In genomic region chr3:27134165-27134796, GRCh38 we compare ENCODE assay signal across 8 cellular contexts.
A peak's percentile ranks its signal among the peaks of the same experiment; 100 is the strongest.
DNase-seq lines count a peak whose midpoint lies in the region; ATAC-seq and TF ChIP-seq lines count a peak whose summit lies in the region.

No MANE protein-coding gene starts in this region.

- H3K4me1 Mint-ChIP-seq in activated CD8-positive, alpha-beta T cell treated with anti-CD3 and anti-CD28 coated beads for 36 hours (ENCODE audit: low read depth), result no peaks in the 10 kb centered on the region
- peaks cover 10% of the 10 kb centered on the region for H3K4me1 Mint-ChIP-seq in endodermal cell

- H3K36me3 Mint-ChIP-seq in activated CD8-positive, alpha-beta T cell treated with anti-CD3 and anti-CD28 coated beads for 36 hours (ENCODE audit: low read depth), result no peaks in the 10 kb centered on the region
- no peaks in the 10 kb centered on the region for H3K36me3 Mint-ChIP-seq in endodermal cell (ENCODE audit: low read depth)

- no peaks in the 10 kb centered on the region for H3K9me3 Mint-ChIP-seq in activated CD8-positive, alpha-beta T cell treated with anti-CD3 and anti-CD28 coated beads for 36 hours
- H3K9me3 Mint-ChIP-seq in endodermal cell, result no peaks in the 10 kb centered on the region

- POLR2A ChIA-PET in activated CD8-positive, alpha-beta T cell treated with anti-CD3 and anti-CD28 coated beads for 36 hours (lab: Charles Lee), result no interaction called here

- peak; percentile 90 for ATAC-seq in GM18873 (IDR thresholded peaks at IDR 0.05; ENCODE audit: low FRiP score, unreplicated experiment)
- peak; percentile 95 for ATAC-seq in HG03095 (IDR thresholded peaks at IDR 0.05; ENCODE audit: unreplicated experiment)
- ATAC-seq in activated CD8-positive, alpha-beta T cell treated with anti-CD3 and anti-CD28 coated beads for 36 hours, result peak; percentile 91

- H3K4me3 ChIP-seq in BE2C (ENCODE audit: low read depth, low read length) (no peak overlapping the region), endodermal cell (ENCODE audit: low read length) (no peak overlapping the region)

- intact Hi-C loops in activated CD8-positive, alpha-beta T cell treated with anti-CD3 and anti-CD28 coated beads for 36 hours (cut with micrococcal nuclease), result loop anchor here (5.0 kb wide), 1 partner anchor 548 kb away; no protein-coding TSS in a partner anchor

- H3K9ac ChIP-seq in endodermal cell (ENCODE audit: extremely low read depth, low read length, poor library complexity, severe bottlenecking), result no peak overlapping the region

- no peak overlapping the region for H3K27ac Mint-ChIP-seq in activated CD8-positive, alpha-beta T cell treated with anti-CD3 and anti-CD28 coated beads for 36 hours
- no peak overlapping the region for H3K27ac Mint-ChIP-seq in endodermal cell

- H3K9me3 ChIP-seq in BE2C (no peaks in the 10 kb centered on the region), endodermal cell (ENCODE audit: control insufficient read depth, low read length) (no peaks in the 10 kb centered on the region)

- 54% methylated on average over 2 of the region's 2 CpGs; no CpG with 5 or more reads in 1 of the 2 experiments for WGBS in endodermal cell (ENCODE audit: insufficient coverage in 1 of 2, insufficient read length in 1 of 2), 2 experiments

- no peaks in the 10 kb centered on the region for H3K27me3 Mint-ChIP-seq in activated CD8-positive, alpha-beta T cell treated with anti-CD3 and anti-CD28 coated beads for 36 hours
- H3K27me3 Mint-ChIP-seq in endodermal cell (ENCODE audit: insufficient read depth), result no peaks in the 10 kb centered on the region

- H3K27ac ChIP-seq in endodermal cell (ENCODE audit: low read depth, low read length), result no peak overlapping the region

- H3K27me3 ChIP-seq in BE2C (no peaks in the 10 kb centered on the region), endodermal cell (ENCODE audit: control insufficient read depth, insufficient read depth, low read length, poor library complexity, severe bottlenecking) (no peaks in the 10 kb centered on the region)

- DNase-seq in BE2C (peak; percentile 35), NCI-H510A treated with DMSO at 0.1 percent for 48 hours (lab: John Stamatoyannopoulos, UW) (peak; percentile 23), endodermal cell (peak; percentile 87), midbrain (lab: John Stamatoyannopoulos, UW) (peak; percentile 74)
- DNase-seq in activated CD8-positive, alpha-beta T cell treated with anti-CD3 and anti-CD28 coated beads for 36 hours, result peak; percentile 71
- peak; percentile 36 for DNase-seq in stimulated activated CD8-positive, alpha-beta memory T cell treated with anti-CD3 and anti-CD28 coated beads, Interleukin-4, amount 100 ng/mL, for 24 hours (ENCODE audit: low read depth)

- TF ChIP-seq CTCF in BE2C (IDR thresholded peaks at IDR 0.05; ENCODE audit: low read depth, low read length) (peak; percentile 78), endodermal cell (conservative IDR thresholded peaks at IDR 0.05) (peak; percentile 92)
- peak; percentile 90 for TF ChIP-seq CTCF in activated CD8-positive, alpha-beta T cell treated with anti-CD3 and anti-CD28 coated beads for 36 hours (IDR thresholded peaks at IDR 0.05)

- CTCF ChIA-PET in activated CD8-positive, alpha-beta T cell treated with anti-CD3 and anti-CD28 coated beads for 36 hours (lab: Charles Lee), result interaction anchor here (0.8 to 4.2 kb wide), 18 partner anchors 8 to 547 kb away, joined by 3 to 40 read pairs (median 5); no protein-coding TSS in a partner anchor

- H3K4me3 Mint-ChIP-seq in activated CD8-positive, alpha-beta T cell treated with anti-CD3 and anti-CD28 coated beads for 36 hours, result no peak overlapping the region
- H3K4me3 Mint-ChIP-seq in endodermal cell, result no peak overlapping the region

- no peaks in the 10 kb centered on the region for H3K4me1 ChIP-seq in BE2C
- H3K4me1 ChIP-seq in endodermal cell (ENCODE audit: control insufficient read depth, insufficient read depth, low read length), result peaks cover 5% of the 10 kb centered on the region

- no peaks in the 10 kb centered on the region for H3K36me3 ChIP-seq in BE2C
- no peaks in the 10 kb centered on the region for H3K36me3 ChIP-seq in endodermal cell (ENCODE audit: control insufficient read depth, insufficient read depth, low read length)

Comparison
In these comparisons a context has a peak if more than half of its experiments do, and no peak if none do; other contexts are left out.
1. DNase-seq: peak in every context shown above with its lines; median percentile 87 in endodermal cell; 74 in midbrain; 71 in activated CD8-positive, alpha-beta T cell treated with anti-CD3 and anti-CD28 coated beads for 36 hours; 36 in stimulated activated CD8-positive, alpha-beta memory T cell treated with anti-CD3 and anti-CD28 coated beads, Interleukin-4, amount 100 ng/mL, for 24 hours; 35 in BE2C; 23 in NCI-H510A treated with DMSO at 0.1 percent for 48 hours.